In genomic region chr19:3298853-3299449, GRCh38 we compare ENCODE assay signal across 29 cellular contexts.
"Had no signal": no experiment of that assay in that cellular context is flagged by ENCODE, and none has a peak within 500 bp of the region (broad histone marks: within the 10 kb centered on the region; RNA-seq: fewer than 3 reads in every experiment).

No MANE protein-coding gene starts in this region.

- ATAC-seq: left colon; left lung; lower lobe of right lung; naive thymus-derived CD8-positive, alpha-beta T cell; sciatic nerve; stimulated activated naive B cell treated with anti-CD40 and anti-IgM and Interleukin-4, amounts not matched to agents 10 μg/mL and 1 μg/mL and 100 μg/mL, for 72 hours; stimulated activated naive CD8-positive, alpha-beta T cell treated with anti-CD3 and anti-CD28 coated beads, Interleukin-15, Interleukin-2, amounts not matched to agents 100 U/mL and 50 U/mL, for 24 hours had no signal

- H3K4me1 ChIP-seq: left lung, lower lobe of right lung, neural progenitor cell, right atrium auricular region, stomach, testis, thyroid gland, transverse colon, upper lobe of left lung, vagina had no signal

- DNase-seq: hypothalamus; immature natural killer cell; kidney; left colon; left lung; lower lobe of right lung; mammary epithelial cell; mesenchymal stem cell; naive thymus-derived CD8-positive, alpha-beta T cell; occipital lobe; ovary; stimulated activated CD4-positive, alpha-beta T cell treated with anti-CD3 and anti-CD28 coated beads, Interleukin-12 subunit alpha, Interleukin-12 subunit beta, amount 100 ng/mL, for 4 hours; stimulated activated CD4-positive, alpha-beta T cell treated with anti-CD3 and anti-CD28 coated beads, Interleukin-15, amount 100 ng/mL, for 24 hours; stimulated activated CD4-positive, alpha-beta T cell treated with anti-CD3 and anti-CD28 coated beads, Interleukin-2, amount 100 ng/mL, for 24 hours; stimulated activated CD4-positive, alpha-beta T cell treated with anti-CD3 and anti-CD28 coated beads, Interleukin-4, amount 100 ng/mL, for 1 hour; stimulated activated naive B cell treated with anti-CD40 and anti-IgM and Interleukin-4, amounts not matched to agents 10 μg/mL and 1 μg/mL and 100 μg/mL, for 72 hours; stimulated activated naive CD8-positive, alpha-beta T cell treated with anti-CD3 and anti-CD28 coated beads, Interleukin-15, Interleukin-2, amounts not matched to agents 100 U/mL and 50 U/mL, for 24 hours; stomach; testis; thyroid gland; transverse colon; upper lobe of left lung had no signal

- H3K27me3 ChIP-seq: ovary, right atrium auricular region, testis, thyroid gland, upper lobe of left lung, vagina had no signal

- H2AFZ ChIP-seq: neural progenitor cell had no signal

- H3K4me3 ChIP-seq: left lung, lower lobe of right lung, neural progenitor cell, ovary, right atrium auricular region, skin epidermis, stomach, testis, thyroid gland, transverse colon, upper lobe of left lung, vagina had no signal

- H3K9ac ChIP-seq: neural progenitor cell had no signal

- H3K27ac ChIP-seq: left lung, lower lobe of right lung, neural progenitor cell, neutrophil, ovary, right atrium auricular region, skin epidermis, stomach, testis, thyroid gland, transverse colon, upper lobe of left lung, vagina had no signal

- H3K36me3 ChIP-seq: left lung, lower lobe of right lung, neural progenitor cell, neutrophil, ovary, right atrium auricular region, stomach, thyroid gland, transverse colon, upper lobe of left lung, vagina had no signal

- H3K4me2 ChIP-seq: neural progenitor cell had no signal

- H3K9me3 ChIP-seq: neutrophil, testis, thyroid gland, vagina had no signal

- FAIRE-seq: islet of Langerhans, kidney had no signal
